In the genomic region with DNA sequence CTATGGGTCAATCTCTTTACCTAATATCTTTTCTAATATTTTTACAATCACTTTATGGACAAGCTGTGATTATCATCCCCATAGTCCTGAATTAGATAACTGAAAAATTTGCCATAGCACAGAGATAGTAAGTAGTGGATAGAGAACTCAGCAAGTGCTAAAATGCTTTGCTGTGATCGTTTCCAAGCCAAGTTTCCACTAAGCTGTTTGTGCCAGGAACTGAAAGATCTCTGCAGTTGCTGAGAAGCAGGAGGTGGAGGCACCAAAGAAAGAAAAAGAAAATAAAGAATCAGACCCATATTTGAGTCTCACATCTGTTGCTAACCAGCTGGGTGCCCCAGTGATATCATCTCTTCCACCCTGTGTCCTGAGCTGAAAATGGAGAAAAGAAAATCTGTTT, we compare ENCODE assay signal across 21 cellular contexts.
DNase-seq lines count a peak whose midpoint lies in the region; ATAC-seq and TF ChIP-seq lines count a peak whose summit lies in the region.
"Had no signal": no experiment of that assay in that cellular context is flagged by ENCODE, and none has a peak within 500 bp of the region (broad histone marks: within the 10 kb centered on the region; RNA-seq: fewer than 3 reads in every experiment).

No MANE protein-coding gene starts in this region.

- H3K4me3 ChIP-seq in RWPE2 (ENCODE audit: severe bottlenecking) (no peak overlapping the region), choroid plexus epithelial cell (ENCODE audit: low read depth, low read length) (no peak overlapping the region)
- H3K4me3 ChIP-seq: BLaER1, GM12878, MG63, SJSA1 had no signal

- no peak for ATAC-seq in RWPE2 (ENCODE audit: low read depth)
- ATAC-seq in HG02678 (IDR thresholded peaks at IDR 0.05; ENCODE audit: unreplicated experiment) = no peak
- ATAC-seq: GM12878 had no signal

- no peak for DNase-seq in RWPE2 (ENCODE audit: low spot score)
- peak; percentile 74 for DNase-seq in choroid plexus epithelial cell (ENCODE audit: low read depth)
- peak; percentile 58 for DNase-seq in inferior parietal cortex (ENCODE audit: extremely low spot score)
- peak; percentile 15 for DNase-seq in smooth muscle cell of the brain vasculature (ENCODE audit: low read depth, low spot score)
- no peak for DNase-seq in DMS 273 (lab: John Stamatoyannopoulos, UW; ENCODE audit: unreplicated experiment)
- DNase-seq in activated naive CD4-positive, alpha-beta T cell treated with anti-CD3 and anti-CD28 coated beads, Interleukin-2, amount 50 U/mL, for 16 hours = no peak
- DNase-seq: Caco-2; CD4-positive, alpha-beta T cell; DND-41; Kasumi-1; MG63; NCI-H1048; NCI-H1417 treated with DMSO at 0.1 percent for 48 hours; NCI-H187; NCI-H2107; NCI-H446 treated with DMSO at 0.1 percent for 48 hours; NK-92 treated with Interleukin-12 subunit alpha and Interleukin-12 subunit beta, amount 100 ng/mL, for 24 hours had no signal

- H3K27ac ChIP-seq in RWPE2 (ENCODE audit: poor library complexity, severe bottlenecking) = peak overlapping the region; percentile 36
- H3K27ac ChIP-seq: BLaER1, SJSA1 had no signal

- H3K4me1 ChIP-seq in RWPE2 (ENCODE audit: insufficient read depth, poor library complexity, severe bottlenecking) = peaks cover 16% of the 10 kb centered on the region
- H3K4me1 ChIP-seq: BLaER1, Caco-2, SJSA1 had no signal

- TF ChIP-seq CTCF in RWPE2 (IDR thresholded peaks at IDR 0.05; ENCODE audit: poor library complexity, severe bottlenecking) (no peak), choroid plexus epithelial cell (conservative IDR thresholded peaks at IDR 0.05; ENCODE audit: low read depth, low read length) (no peak)

- no peaks in the 10 kb centered on the region for H3K27me3 ChIP-seq in RWPE2 (ENCODE audit: insufficient read depth, poor library complexity, severe bottlenecking)
- H3K27me3 ChIP-seq: BLaER1, MG63, SJSA1 had no signal

- H3K9me3 ChIP-seq in RWPE2 (ENCODE audit: severe bottlenecking) = no peaks in the 10 kb centered on the region
- H3K9me3 ChIP-seq: Caco-2, MG63, SJSA1 had no signal

- H3K36me3 ChIP-seq in RWPE2 (ENCODE audit: low read depth) = no peaks in the 10 kb centered on the region
- H3K36me3 ChIP-seq: BLaER1, MG63, SJSA1 had no signal

Comparison
In these comparisons a context has a peak if more than half of its experiments do, and no peak if none do; other contexts are left out.
1. DNase-seq: peak in choroid plexus epithelial cell (single experiment), inferior parietal cortex (single experiment) and smooth muscle cell of the brain vasculature (single experiment); none in RWPE2 (single experiment), DMS 273 (single experiment) and activated naive CD4-positive, alpha-beta T cell treated with anti-CD3 and anti-CD28 coated beads, Interleukin-2, amount 50 U/mL, for 16 hours (single experiment).